In the genomic region with DNA sequence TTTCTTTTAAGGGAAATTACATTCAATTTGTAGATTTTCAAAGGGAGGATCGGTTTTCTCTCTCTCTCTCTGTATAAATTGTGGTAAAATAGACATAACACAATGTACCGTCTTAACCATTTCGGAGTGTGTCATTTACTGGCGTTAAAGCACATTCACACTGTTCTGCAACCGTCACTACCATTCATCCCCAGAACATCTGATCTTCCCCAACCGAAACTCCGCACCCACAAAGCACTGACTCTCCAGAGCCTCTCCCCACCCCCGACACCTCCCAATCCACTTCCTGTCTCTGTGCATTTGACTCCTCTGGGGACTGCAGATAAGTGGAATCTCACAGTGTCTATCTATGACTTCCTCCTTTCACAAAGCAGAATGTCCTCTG, we compare ENCODE assay signal across 10 cellular contexts. TPM values are rescaled to one million over a fixed set of nuclear protein-coding genes. Genes with fewer than 3 reads are reported as not detected.
DNase-seq lines count a peak whose midpoint lies in the region; ATAC-seq, FAIRE-seq and TF ChIP-seq lines count a peak whose summit lies in the region.
"Had no signal": no experiment of that assay in that cellular context is flagged by ENCODE, and none has a peak within 500 bp of the region (broad histone marks: within the 10 kb centered on the region; RNA-seq: fewer than 3 reads in every experiment).

No MANE protein-coding gene starts in this region.

- DNase-seq in stimulated activated CD4-positive, alpha-beta T cell treated with anti-CD3 and anti-CD28 coated beads, Interleukin-12 subunit alpha, Interleukin-12 subunit beta, amount 100 ng/mL, for 24 hours (ENCODE audit: low read depth in 2 of 2): peak; percentile 58 to 72
- DNase-seq in stimulated activated CD4-positive, alpha-beta T cell treated with anti-CD3 and anti-CD28 coated beads, Interleukin-12 subunit alpha, Interleukin-12 subunit beta, amount 100 ng/mL, for 4 hours: no peak
- peak; percentile 82 to 84 for DNase-seq in activated T-cell treated with anti-CD3 and anti-CD28 coated beads, Interleukin-2, amount 50 U/mL, for 48 hours
- DNase-seq in lung (ENCODE audit: low spot score) (no peak), MG63 (no peak), retina (no peak), RCC 7860 (ENCODE audit: low spot score) (no peak)

- H3K27me3 ChIP-seq in lung (ENCODE audit: control insufficient read depth, insufficient read depth): no peaks in the 10 kb centered on the region
- H3K27me3 ChIP-seq in MG63: no peaks in the 10 kb centered on the region
- H3K27me3 ChIP-seq: vagina had no signal

- H3K36me3 ChIP-seq in lung (ENCODE audit: control insufficient read depth in 2 of 2, insufficient read depth in 2 of 2, low read length in 2 of 2): peaks cover 0 to 2% of the 10 kb centered on the region in 2 donors
- no peaks in the 10 kb centered on the region for H3K36me3 ChIP-seq in MG63
- H3K36me3 ChIP-seq: vagina had no signal

- H3K4me1 ChIP-seq in lung (ENCODE audit: control insufficient read depth in 2 of 2, insufficient read depth in 2 of 2, low read length in 2 of 2): peaks cover 0 to 10% of the 10 kb centered on the region in 2 donors

- FAIRE-seq in RCC 7860 (lab: Jason Lieb, UNC): no peak
- FAIRE-seq: G401.6 had no signal

- no peak for TF ChIP-seq CTCF in lung (IDR thresholded peaks at IDR 0.05; ENCODE audit: control extremely low read depth, extremely low read depth)

- H3K4me3 ChIP-seq in lung: no peak overlapping the region
- H3K4me3 ChIP-seq in MG63: no peak overlapping the region
- H3K4me3 ChIP-seq: vagina had no signal

- H3K27ac ChIP-seq in lung (ENCODE audit: low read depth in 1 of 2, low read length in 1 of 2): peak overlapping the region in 1 of 2 donors; percentile 26

- H3K9me3 ChIP-seq in lung (ENCODE audit: control insufficient read depth in 2 of 2, insufficient read depth in 1 of 2, low read length in 1 of 2): no peaks in the 10 kb centered on the region
- no peaks in the 10 kb centered on the region for H3K9me3 ChIP-seq in MG63
- H3K9me3 ChIP-seq: vagina had no signal

- 22 to 49% methylated on average over 8 of the region's 8 CpGs for WGBS in lung, 2 donors

- ATAC-seq in lung (ENCODE audit: insufficient read depth, low FRiP score): peak; percentile 20
- no peak for ATAC-seq in HG03108 (IDR thresholded peaks at IDR 0.05; ENCODE audit: unreplicated experiment)

RNA-seq across cellular contexts. Expression of gene GRAMD4, which starts 15.9 kb away (rescaled TPM):
- total RNA-seq in lung: 10 to 100 TPM; 18.0 to 67.7 TPM
- 10 to 100 TPM; 16.3 to 24.4 TPM for polyA plus RNA-seq in lung
- 3.4 and 10.8 TPM in 2 replicates for total RNA-seq in MG63 (2014; rRNA removed; shearing (Covaris generic); ENCODE audit: low replicate concordance)

Comparison
In these comparisons a context has a peak if more than half of its experiments do, and no peak if none do; other contexts are left out.
1. DNase-seq: peak in stimulated activated CD4-positive, alpha-beta T cell treated with anti-CD3 and anti-CD28 coated beads, Interleukin-12 subunit alpha, Interleukin-12 subunit beta, amount 100 ng/mL, for 24 hours (2 of 2) and activated T-cell treated with anti-CD3 and anti-CD28 coated beads, Interleukin-2, amount 50 U/mL, for 48 hours (2 of 2); none in stimulated activated CD4-positive, alpha-beta T cell treated with anti-CD3 and anti-CD28 coated beads, Interleukin-12 subunit alpha, Interleukin-12 subunit beta, amount 100 ng/mL, for 4 hours (single experiment), lung (single experiment), MG63 (single experiment), retina (single experiment) and RCC 7860 (single experiment).